Comparison of ENCODE assay signal across 17 cellular contexts in the genomic region with DNA sequence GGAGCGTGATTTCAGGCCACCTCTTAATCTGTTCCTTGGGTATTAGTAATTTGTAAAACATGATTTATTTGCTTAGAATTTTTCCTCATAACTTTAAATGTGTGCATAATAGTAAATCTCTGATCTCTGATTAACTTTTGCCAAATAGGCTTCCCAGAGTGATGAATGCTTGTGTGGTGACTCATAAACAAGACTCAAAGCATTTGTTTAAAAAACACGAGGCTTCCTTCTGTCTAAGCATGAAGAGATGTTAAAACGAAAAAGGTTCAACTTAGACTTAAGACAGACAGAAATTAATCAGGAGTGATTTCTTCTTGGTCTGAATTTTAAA.
DNase-seq lines count a peak whose midpoint lies in the region; TF ChIP-seq lines count a peak whose summit lies in the region.
"Had no signal": no experiment of that assay in that cellular context is flagged by ENCODE, and none has a peak within 500 bp of the region (broad histone marks: within the 10 kb centered on the region; RNA-seq: fewer than 3 reads in every experiment).

No MANE protein-coding gene starts in this region.

- no peaks in the 10 kb centered on the region for H3K9me2 ChIP-seq in SK-N-SH

- no peak overlapping the region for H2AFZ ChIP-seq in SK-N-SH (ENCODE audit: low read depth)

- peaks cover 19% of the 10 kb centered on the region for H3K4me1 ChIP-seq in adipocyte (ENCODE audit: control insufficient read depth, insufficient read depth, low read length)
- H3K4me1 ChIP-seq in SK-N-SH (ENCODE audit: control insufficient read depth in 1 of 2, insufficient read depth in 2 of 2, low read depth in 1 of 2, low read length in 1 of 2), result peaks cover 0 to 4% of the 10 kb centered on the region in 2 experiments; a peak in 1 of 4 replicates
- H3K4me1 ChIP-seq: colonic mucosa, psoas muscle had no signal

- TF ChIP-seq CTCF in SK-N-SH (IDR thresholded peaks at IDR 0.05), result no peak

- H3K27ac ChIP-seq in SK-N-SH (ENCODE audit: low read depth in 2 of 2, low read length in 1 of 2), result no peak overlapping the region
- H3K27ac ChIP-seq: colonic mucosa, heart right ventricle, psoas muscle, suprapubic skin had no signal

- DNase-seq in GM04504 (ENCODE audit: low read depth) (peak; percentile 59), adipocyte (ENCODE audit: low read depth) (peak; percentile 1), glomerular endothelial cell (ENCODE audit: extremely low read depth, low read depth, low spot score) (peak; percentile 9), smooth muscle cell of the brain vasculature (ENCODE audit: low read depth, low spot score) (peak; percentile 3), H7 (no peak), SK-N-SH (no peak), GDM1 (lab: John Stamatoyannopoulos, UW) (no peak), NOMO-1 treated with DMSO at 0.1 percent for 48 hours (lab: John Stamatoyannopoulos, UW; ENCODE audit: unreplicated experiment) (no peak)
- DNase-seq: activated naive CD4-positive, alpha-beta T cell; colonic mucosa; DMS153; heart right ventricle; NCI-H2171; OCI-M1; psoas muscle; T-helper 9 cell had no signal

- peaks cover 18% of the 10 kb centered on the region for H3K9me3 ChIP-seq in adipocyte (ENCODE audit: control insufficient read depth, low read length)
- no peaks in the 10 kb centered on the region for H3K9me3 ChIP-seq in SK-N-SH
- H3K9me3 ChIP-seq: colonic mucosa had no signal

- POLR2A ChIA-PET in SK-N-SH (lab: Yijun Ruan, JAX), result no interaction called here

- H3K36me3 ChIP-seq in adipocyte (ENCODE audit: control insufficient read depth, insufficient read depth, low read length, severe bottlenecking) (no peaks in the 10 kb centered on the region), H7 (replicated peaks; ENCODE audit: control insufficient read depth, insufficient read depth, low read length) (no peaks in the 10 kb centered on the region), SK-N-SH (replicated peaks in 1 of 2; ENCODE audit: control insufficient read depth in 1 of 2, insufficient read depth in 2 of 2, low read length in 1 of 2) (no peaks in the 10 kb centered on the region)
- H3K36me3 ChIP-seq: colonic mucosa, heart right ventricle, suprapubic skin had no signal

- no peak for TF ChIP-seq RAD21 in SK-N-SH (IDR thresholded peaks at IDR 0.05; ENCODE audit: low read length)

- no peaks in the 10 kb centered on the region for H3K79me2 ChIP-seq in SK-N-SH (ENCODE audit: insufficient read depth)

- H3K4me3 ChIP-seq in adipocyte (ENCODE audit: low read length) (peak overlapping the region; percentile 67), H7 (ENCODE audit: insufficient read depth, low read depth, low read length) (no peak overlapping the region), SK-N-SH (ENCODE audit: low read depth in 2 of 2, low read length in 1 of 2) (no peak overlapping the region)
- H3K4me3 ChIP-seq: colonic mucosa, heart right ventricle, psoas muscle, suprapubic skin had no signal

- no peak overlapping the region for H3K4me2 ChIP-seq in SK-N-SH

- H3K27me3 ChIP-seq in adipocyte (replicated peaks; ENCODE audit: control insufficient read depth, insufficient read depth, low read length) (no peaks in the 10 kb centered on the region), H7 (ENCODE audit: control insufficient read depth, insufficient read depth, low read length) (no peaks in the 10 kb centered on the region; the same call in 1 of the 2 replicates), SK-N-SH (ENCODE audit: insufficient read depth) (no peaks in the 10 kb centered on the region)
- H3K27me3 ChIP-seq: colonic mucosa had no signal

- CTCF ChIA-PET in SK-N-SH (lab: Yijun Ruan, JAX), result interaction anchor here (0.6 kb wide), 1 partner anchor 11 kb away, joined by 4 read pairs; no protein-coding TSS in a partner anchor

- H4K20me1 ChIP-seq in SK-N-SH (ENCODE audit: insufficient read depth), result no peaks in the 10 kb centered on the region

- 18% methylated on average over 3 of the region's 3 CpGs for WGBS in SK-N-SH (ENCODE audit: low lambda C conversion rate)

- TF ChIP-seq EP300 in SK-N-SH (IDR thresholded peaks at IDR 0.05; ENCODE audit: borderline replicate concordance in 1 of 2, low read depth in 1 of 2, low read length in 1 of 2), result no peak

- H3K9ac ChIP-seq in adipocyte (ENCODE audit: low read length), result peak overlapping the region; percentile 22
- no peak overlapping the region for H3K9ac ChIP-seq in SK-N-SH

- H3F3A ChIP-seq in SK-N-SH (replicated peaks; ENCODE audit: insufficient read depth), result no peaks in the 10 kb centered on the region

TF ChIP-seq in SK-N-SH, 30 proteins besides CTCF, POLR2A, EP300 and RAD21:
- TF ChIP-seq FOSL2 (IDR thresholded peaks at IDR 0.05; ENCODE audit: borderline replicate concordance, low read depth) (no peak), TEAD4 (IDR thresholded peaks at IDR 0.05; ENCODE audit: borderline replicate concordance, insufficient read depth) (no peak), ELF1 (IDR thresholded peaks at IDR 0.05) (no peak), GABPA (IDR thresholded peaks at IDR 0.05; ENCODE audit: low read depth) (no peak), TCF12 (IDR thresholded peaks at IDR 0.05) (no peak), JUND (IDR thresholded peaks at IDR 0.05) (no peak), RFX5 (IDR thresholded peaks at IDR 0.05; ENCODE audit: low read length) (no peak), POLR2AphosphoS5 (IDR thresholded peaks at IDR 0.05; ENCODE audit: low read depth, low read length) (no peak), NFIC (IDR thresholded peaks at IDR 0.05; ENCODE audit: borderline replicate concordance) (no peak), TAF1 (IDR thresholded peaks at IDR 0.05; ENCODE audit: borderline replicate concordance, low read depth, low read length) (no peak), GATA2 (CRISPR knock-in tag; IDR thresholded peaks at IDR 0.05) (no peak), CHD2 (IDR thresholded peaks at IDR 0.05; ENCODE audit: low read length, partially characterized antibody) (no peak), YY1 (IDR thresholded peaks at IDR 0.05; ENCODE audit: low read depth) (no peak), SMC3 (IDR thresholded peaks at IDR 0.05; ENCODE audit: low read depth, low read length) (no peak)
- TF ChIP-seq, protein P1, sequence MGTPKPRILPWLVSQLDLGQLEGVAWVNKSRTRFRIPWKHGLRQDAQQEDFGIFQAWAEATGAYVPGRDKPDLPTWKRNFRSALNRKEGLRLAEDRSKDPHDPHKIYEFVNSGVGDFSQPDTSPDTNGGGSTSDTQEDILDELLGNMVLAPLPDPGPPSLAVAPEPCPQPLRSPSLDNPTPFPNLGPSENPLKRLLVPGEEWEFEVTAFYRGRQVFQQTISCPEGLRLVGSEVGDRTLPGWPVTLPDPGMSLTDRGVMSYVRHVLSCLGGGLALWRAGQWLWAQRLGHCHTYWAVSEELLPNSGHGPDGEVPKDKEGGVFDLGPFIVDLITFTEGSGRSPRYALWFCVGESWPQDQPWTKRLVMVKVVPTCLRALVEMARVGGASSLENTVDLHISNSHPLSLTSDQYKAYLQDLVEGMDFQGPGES (IDR thresholded peaks at IDR 0.05; ENCODE audit: low read depth, low read length), result no peak
- TF ChIP-seq, protein P2, sequence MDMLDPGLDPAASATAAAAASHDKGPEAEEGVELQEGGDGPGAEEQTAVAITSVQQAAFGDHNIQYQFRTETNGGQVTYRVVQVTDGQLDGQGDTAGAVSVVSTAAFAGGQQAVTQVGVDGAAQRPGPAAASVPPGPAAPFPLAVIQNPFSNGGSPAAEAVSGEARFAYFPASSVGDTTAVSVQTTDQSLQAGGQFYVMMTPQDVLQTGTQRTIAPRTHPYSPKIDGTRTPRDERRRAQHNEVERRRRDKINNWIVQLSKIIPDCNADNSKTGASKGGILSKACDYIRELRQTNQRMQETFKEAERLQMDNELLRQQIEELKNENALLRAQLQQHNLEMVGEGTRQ (IDR thresholded peaks at IDR 0.05; ENCODE audit: borderline replicate concordance, low read depth, low read length), result no peak

Comparison
In these comparisons a context has a peak if more than half of its experiments do, and no peak if none do; other contexts are left out.
1. DNase-seq: peak in GM04504 (single experiment), adipocyte (single experiment), glomerular endothelial cell (single experiment) and smooth muscle cell of the brain vasculature (single experiment); none in H7 (single experiment), SK-N-SH (single experiment), GDM1 (single experiment) and NOMO-1 treated with DMSO at 0.1 percent for 48 hours (single experiment).